Comparison of ENCODE assay signal across 11 cellular contexts in genomic region chr10:17232276-17232987, GRCh38. TPM values are rescaled to one million over a fixed set of nuclear protein-coding genes. Genes with fewer than 3 reads are reported as not detected.
DNase-seq lines count a peak whose midpoint lies in the region; ATAC-seq and TF ChIP-seq lines count a peak whose summit lies in the region.
"Had no signal": no experiment of that assay in that cellular context is flagged by ENCODE, and none has a peak within 500 bp of the region (broad histone marks: within the 10 kb centered on the region; RNA-seq: fewer than 3 reads in every experiment).

No MANE protein-coding gene starts in this region.

- H3K27ac Mint-ChIP-seq in activated T-cell treated with anti-CD3 and anti-CD28 coated beads, Interleukin-2, amount 50 U/mL, for 72 hours, result no peak overlapping the region

- H3K9me3 ChIP-seq in thyroid gland, result no peaks in the 10 kb centered on the region

- ATAC-seq in activated T-cell treated with anti-CD3 and anti-CD28 coated beads, Interleukin-2, amount 50 U/mL, for 72 hours (replicated peaks in 1 of 2), result no peak
- no peak for ATAC-seq in SK-N-SH treated with all-trans-retinoic acid at 6 μM for 48 hours
- ATAC-seq in HG03280 (IDR thresholded peaks at IDR 0.05; ENCODE audit: unreplicated experiment), result no peak

- DNase-seq in activated T-cell treated with anti-CD3 and anti-CD28 coated beads, Interleukin-2, amount 50 U/mL, for 72 hours, result peak in 1 of 2 donors; percentile 31
- no peak for DNase-seq in activated T-cell treated with anti-CD3 and anti-CD28 coated beads for 4 hours
- no peak for DNase-seq in fibroblast of villous mesenchyme (ENCODE audit: low read depth)
- no peak for DNase-seq in thyroid gland
- no peak for DNase-seq in NCI-H1417 (lab: John Stamatoyannopoulos, UW)
- DNase-seq in putamen (ENCODE audit: low spot score), result no peak
- DNase-seq: SHP77; stimulated activated CD4-positive, alpha-beta T cell treated with anti-CD3 and anti-CD28 coated beads, Interleukin-1b, Interleukin-23, amount 100 ng/mL, for 48 hours had no signal

- no peak for TF ChIP-seq CTCF in fibroblast of villous mesenchyme (IDR thresholded peaks at IDR 0.05; ENCODE audit: insufficient read depth, low read depth, low read length)
- no peak for TF ChIP-seq CTCF in thyroid gland (IDR thresholded peaks at IDR 0.05)

- 35 to 46% methylated on average over 3 of the region's 3 CpGs for WGBS in thyroid gland, 2 donors

- H3K27me3 Mint-ChIP-seq in activated T-cell treated with anti-CD3 and anti-CD28 coated beads, Interleukin-2, amount 50 U/mL, for 72 hours (ENCODE audit: low read depth), result no peaks in the 10 kb centered on the region

- H3K4me3 Mint-ChIP-seq in activated T-cell treated with anti-CD3 and anti-CD28 coated beads, Interleukin-2, amount 50 U/mL, for 72 hours, result peak overlapping the region; percentile 16 to 91

- no peaks in the 10 kb centered on the region for H3K27me3 ChIP-seq in thyroid gland

- H3K4me1 ChIP-seq in thyroid gland, result peaks cover 42 to 55% of the 10 kb centered on the region in 2 donors

- intact Hi-C loops in thyroid gland (cut with DNase I), result no loop called here

- H3K27ac ChIP-seq in thyroid gland, result peak overlapping the region; percentile 14 to 99 (median 99)
- H3K27ac ChIP-seq: C4-2B had no signal

- TF ChIP-seq POLR2A in thyroid gland (IDR thresholded peaks at IDR 0.05), result no peak

- peaks cover 48% of the 10 kb centered on the region for H3K4me1 Mint-ChIP-seq in activated T-cell treated with anti-CD3 and anti-CD28 coated beads, Interleukin-2, amount 50 U/mL, for 72 hours (ENCODE audit: low read depth)

- peaks cover 65 to 70% of the 10 kb centered on the region in 2 donors for H3K36me3 ChIP-seq in thyroid gland

- peaks cover 21 to 22% of the 10 kb centered on the region in 2 donors for H3K36me3 Mint-ChIP-seq in activated T-cell treated with anti-CD3 and anti-CD28 coated beads, Interleukin-2, amount 50 U/mL, for 72 hours (ENCODE audit: insufficient read depth in 2 of 2)

- H3K9me3 Mint-ChIP-seq in activated T-cell treated with anti-CD3 and anti-CD28 coated beads, Interleukin-2, amount 50 U/mL, for 72 hours, result no peaks in the 10 kb centered on the region

- H3K4me3 ChIP-seq in fibroblast of villous mesenchyme (ENCODE audit: low read depth, low read length) (peak overlapping the region; percentile 98), thyroid gland (replicated peaks in 1 of 3) (peak overlapping the region in 1 of 3 donors; percentile 99)

TF ChIP-seq in SK-N-SH treated with all-trans-retinoic acid at 6 μM for 48 hours, 23 proteins besides CTCF, POLR2A, EP300 and RAD21:
- no peak for TF ChIP-seq OSR1 (CRISPR knock-in tag; IDR thresholded peaks at IDR 0.05)
- TF ChIP-seq, protein P1, sequence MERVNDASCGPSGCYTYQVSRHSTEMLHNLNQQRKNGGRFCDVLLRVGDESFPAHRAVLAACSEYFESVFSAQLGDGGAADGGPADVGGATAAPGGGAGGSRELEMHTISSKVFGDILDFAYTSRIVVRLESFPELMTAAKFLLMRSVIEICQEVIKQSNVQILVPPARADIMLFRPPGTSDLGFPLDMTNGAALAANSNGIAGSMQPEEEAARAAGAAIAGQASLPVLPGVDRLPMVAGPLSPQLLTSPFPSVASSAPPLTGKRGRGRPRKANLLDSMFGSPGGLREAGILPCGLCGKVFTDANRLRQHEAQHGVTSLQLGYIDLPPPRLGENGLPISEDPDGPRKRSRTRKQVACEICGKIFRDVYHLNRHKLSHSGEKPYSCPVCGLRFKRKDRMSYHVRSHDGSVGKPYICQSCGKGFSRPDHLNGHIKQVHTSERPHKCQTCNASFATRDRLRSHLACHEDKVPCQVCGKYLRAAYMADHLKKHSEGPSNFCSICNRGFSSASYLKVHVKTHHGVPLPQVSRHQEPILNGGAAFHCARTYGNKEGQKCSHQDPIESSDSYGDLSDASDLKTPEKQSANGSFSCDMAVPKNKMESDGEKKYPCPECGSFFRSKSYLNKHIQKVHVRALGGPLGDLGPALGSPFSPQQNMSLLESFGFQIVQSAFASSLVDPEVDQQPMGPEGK (CRISPR knock-in tag; IDR thresholded peaks at IDR 0.05; ENCODE audit: borderline replicate concordance), result peak; percentile 17; the same call in 1 of the 2 replicates
TF ChIP-seq in SK-N-SH treated with all-trans-retinoic acid at 6 μM for 48 hours: peak in this region for 1.

RNA-seq across cellular contexts. Expression of gene VIM, which starts 4.4 kb away (rescaled TPM):
- total RNA-seq in activated T-cell treated with anti-CD3 and anti-CD28 coated beads, Interleukin-2, amount 50 U/mL, for 72 hours, result 100 to 1,000 TPM; 211 to 545 TPM
- total RNA-seq in fibroblast of villous mesenchyme (4,579 and 6,589 TPM in 2 replicates), thyroid gland (1,000 to 10,000 TPM; 2,201 to 4,711 (median 2,567) TPM)

RNA-seq across cellular contexts. Expression of gene TRDMT1, which starts 31.0 kb away (rescaled TPM):
- total RNA-seq in activated T-cell treated with anti-CD3 and anti-CD28 coated beads, Interleukin-2, amount 50 U/mL, for 72 hours, result 1 to 10 TPM; 5.5 to 8.7 TPM
- total RNA-seq in fibroblast of villous mesenchyme (6.0 and 6.1 TPM in 2 replicates), thyroid gland (10 to 100 TPM; 29.4 to 39.7 (median 31.7) TPM)
